In genomic region chr10:14396441-14397048, GRCh38 we compare ENCODE assay signal across 10 cellular contexts.
A peak's percentile ranks its signal among the peaks of the same experiment; 100 is the strongest.
DNase-seq lines count a peak whose midpoint lies in the region; ATAC-seq, FAIRE-seq and TF ChIP-seq lines count a peak whose summit lies in the region.
"Had no signal": no experiment of that assay in that cellular context is flagged by ENCODE, and none has a peak within 500 bp of the region (broad histone marks: within the 10 kb centered on the region; RNA-seq: fewer than 3 reads in every experiment).

No MANE protein-coding gene starts in this region.

- H3K9me3 ChIP-seq in DOHH2 (ENCODE audit: control insufficient read depth, insufficient read depth, low read length) (no peaks in the 10 kb centered on the region), endothelial cell of umbilical vein (replicated peaks; ENCODE audit: control insufficient read depth, insufficient read depth, low read length) (no peaks in the 10 kb centered on the region)

- H3K27me3 Mint-ChIP-seq in nephron progenitor cell (ENCODE audit: low read depth, poor library complexity), result no peaks in the 10 kb centered on the region
- H3K27me3 Mint-ChIP-seq in activated CD8-positive, alpha-beta memory T cell treated with anti-CD3 and anti-CD28 coated beads, Interleukin-2, amount 10 ng/mL, durations not matched to agents 7 days and 5 days, result peaks cover 55% of the 10 kb centered on the region

- intact Hi-C loops in endothelial cell of umbilical vein (cut with micrococcal nuclease), result no loop called here

- no peak overlapping the region for H3K4me2 ChIP-seq in DOHH2 (ENCODE audit: low read length)
- H3K4me2 ChIP-seq in endothelial cell of umbilical vein (ENCODE audit: insufficient read depth, low read length), result no peak overlapping the region

- BruUV-seq in endothelial cell of umbilical vein (replicated peaks; lab: Mats Ljungman, UMichigan), result no TSS peak

- dilution Hi-C loops in endothelial cell of umbilical vein (cut with MboI; ENCODE audit: extremely low pct_ligation_motif_present, low sequenced_read_pairs), result no loop called here

- H3K9me2 ChIP-seq in DOHH2 (replicated peaks; ENCODE audit: control insufficient read depth, low read length), result no peaks in the 10 kb centered on the region

- no peaks in the 10 kb centered on the region for H3K36me3 Mint-ChIP-seq in nephron progenitor cell (ENCODE audit: low read depth)
- no peaks in the 10 kb centered on the region for H3K36me3 Mint-ChIP-seq in activated CD8-positive, alpha-beta memory T cell treated with anti-CD3 and anti-CD28 coated beads, Interleukin-2, amount 10 ng/mL, durations not matched to agents 7 days and 5 days

- no peak overlapping the region for H3K27ac Mint-ChIP-seq in nephron progenitor cell
- H3K27ac Mint-ChIP-seq in activated CD8-positive, alpha-beta memory T cell treated with anti-CD3 and anti-CD28 coated beads, Interleukin-2, amount 10 ng/mL, durations not matched to agents 7 days and 5 days, result no peak overlapping the region
- H3K27ac Mint-ChIP-seq: dendritic cell treated with granulocyte-macrophage colony-stimulating factor and Interleukin-4, amounts not matched to agents 40 ng/mL and 50 ng/mL, for 4 days had no signal

- H3K27me3 ChIP-seq in DOHH2 (ENCODE audit: control insufficient read depth, low read length), result peaks cover 3% of the 10 kb centered on the region; the same call in 1 of the 2 replicates
- H3K27me3 ChIP-seq in endothelial cell of umbilical vein (ENCODE audit: control insufficient read depth in 2 of 2, insufficient read depth in 2 of 2, low read length in 2 of 2), result peaks cover 3 to 7% of the 10 kb centered on the region in 2 experiments

- no peak for ATAC-seq in activated CD8-positive, alpha-beta memory T cell treated with anti-CD3 and anti-CD28 coated beads, Interleukin-2, amount 10 ng/mL, durations not matched to agents 7 days and 5 days
- no peak for ATAC-seq in GM21619 (IDR thresholded peaks at IDR 0.05; ENCODE audit: unreplicated experiment)
- ATAC-seq in GM18868 (IDR thresholded peaks at IDR 0.05; ENCODE audit: unreplicated experiment), result no peak

- H3K4me1 Mint-ChIP-seq in nephron progenitor cell, result no peaks in the 10 kb centered on the region
- no peaks in the 10 kb centered on the region for H3K4me1 Mint-ChIP-seq in activated CD8-positive, alpha-beta memory T cell treated with anti-CD3 and anti-CD28 coated beads, Interleukin-2, amount 10 ng/mL, durations not matched to agents 7 days and 5 days

- peaks cover 10% of the 10 kb centered on the region for H3K9me3 Mint-ChIP-seq in nephron progenitor cell
- H3K9me3 Mint-ChIP-seq in activated CD8-positive, alpha-beta memory T cell treated with anti-CD3 and anti-CD28 coated beads, Interleukin-2, amount 10 ng/mL, durations not matched to agents 7 days and 5 days (ENCODE audit: low read depth), result no peaks in the 10 kb centered on the region
- H3K9me3 Mint-ChIP-seq: dendritic cell treated with granulocyte-macrophage colony-stimulating factor and Interleukin-4, amounts not matched to agents 40 ng/mL and 50 ng/mL, for 4 days had no signal

- no peak overlapping the region for H3K9ac ChIP-seq in endothelial cell of umbilical vein (replicated peaks; ENCODE audit: extremely low read depth, insufficient read depth, low read length)

- DNase-seq in NB4 (ENCODE audit: low read depth) (no peak), endothelial cell of umbilical vein (ENCODE audit: low read depth, low spot score) (no peak), nephron progenitor cell (no peak), NCI-H526 treated with DMSO at 0.1 percent for 48 hours (lab: John Stamatoyannopoulos, UW) (no peak)
- no peak for DNase-seq in activated CD8-positive, alpha-beta memory T cell treated with anti-CD3 and anti-CD28 coated beads, Interleukin-2, amount 10 ng/mL, durations not matched to agents 7 days and 5 days
- DNase-seq: T-helper 1 cell had no signal

- H4K20me1 ChIP-seq in DOHH2 (ENCODE audit: control insufficient read depth, insufficient read depth, low read depth, low read length), result no peaks in the 10 kb centered on the region
- H4K20me1 ChIP-seq in endothelial cell of umbilical vein (replicated peaks; ENCODE audit: control insufficient read depth, extremely low read depth, insufficient read depth, low read length), result no peaks in the 10 kb centered on the region

- H3K4me3 ChIP-seq in DOHH2 (ENCODE audit: low read length), result no peak overlapping the region
- no peak overlapping the region for H3K4me3 ChIP-seq in NB4 (ENCODE audit: low read depth, low read length)
- no peak overlapping the region for H3K4me3 ChIP-seq in endothelial cell of umbilical vein (replicated peaks in 1 of 3; ENCODE audit: insufficient read depth in 1 of 3, low read depth in 1 of 3, low read length in 3 of 3)

- TF ChIP-seq POLR2A in NB4 (IDR thresholded peaks at IDR 0.05; ENCODE audit: extremely low read depth, insufficient read length), result no peak
- no peak for TF ChIP-seq POLR2A in endothelial cell of umbilical vein (IDR thresholded peaks at IDR 0.05; ENCODE audit: low read depth, low read length)

- H3F3A ChIP-seq in DOHH2 (ENCODE audit: control insufficient read depth, insufficient read depth), result no peaks in the 10 kb centered on the region

- H2AFZ ChIP-seq in endothelial cell of umbilical vein (ENCODE audit: low read depth, low read length), result no peak overlapping the region

- no peaks in the 10 kb centered on the region for H3K9me1 ChIP-seq in endothelial cell of umbilical vein (replicated peaks; ENCODE audit: control insufficient read depth, extremely low read depth, insufficient read depth, low read length)

- FAIRE-seq in endothelial cell of umbilical vein (lab: Jason Lieb, UNC), result no peak

- TF ChIP-seq CTCF in DOHH2 (IDR thresholded peaks at IDR 0.05; ENCODE audit: low read depth, low read length, poor library complexity, severe bottlenecking) (peak; percentile 36), NB4 (IDR thresholded peaks at IDR 0.05; ENCODE audit: low read depth, low read length) (peak; percentile 28), endothelial cell of umbilical vein (IDR thresholded peaks at IDR 0.05; ENCODE audit: extremely low read depth in 1 of 2, insufficient read depth in 1 of 2, low read depth in 1 of 2, low read length in 2 of 2) (peak; percentile 31 to 35), nephron progenitor cell (IDR thresholded peaks at IDR 0.05) (peak; percentile 41)

- H3K27ac ChIP-seq in DOHH2 (ENCODE audit: low read depth, low read length) (no peak overlapping the region), endothelial cell of umbilical vein (ENCODE audit: insufficient read depth, low read depth, low read length) (no peak overlapping the region)

- H3K4me1 ChIP-seq in DOHH2 (ENCODE audit: control insufficient read depth, low read length), result no peaks in the 10 kb centered on the region
- H3K4me1 ChIP-seq in endothelial cell of umbilical vein (ENCODE audit: control insufficient read depth, extremely low read depth, insufficient read depth, low read length), result no peaks in the 10 kb centered on the region

- CTCF ChIA-PET in endothelial cell of umbilical vein (lab: Charles Lee), result interaction anchor here (0.7 to 1.0 kb wide), 4 partner anchors 11 to 199 kb away, joined by 3 read pairs; no protein-coding TSS in a partner anchor
- CTCF ChIA-PET in activated CD8-positive, alpha-beta memory T cell treated with anti-CD3 and anti-CD28 coated beads, Interleukin-2, amount 10 ng/mL, durations not matched to agents 7 days and 5 days (lab: Charles Lee), result interaction anchor here (1.0 kb wide), 1 partner anchor 11 kb away, joined by 3 read pairs; no protein-coding TSS in a partner anchor

- H3K36me3 ChIP-seq in DOHH2 (ENCODE audit: control insufficient read depth, low read length) (no peaks in the 10 kb centered on the region), endothelial cell of umbilical vein (ENCODE audit: control insufficient read depth in 2 of 2, extremely low read depth in 1 of 2, insufficient read depth in 2 of 2, low read length in 2 of 2) (no peaks in the 10 kb centered on the region)

- H3K4me3 Mint-ChIP-seq in nephron progenitor cell, result no peak overlapping the region
- H3K4me3 Mint-ChIP-seq in activated CD8-positive, alpha-beta memory T cell treated with anti-CD3 and anti-CD28 coated beads, Interleukin-2, amount 10 ng/mL, durations not matched to agents 7 days and 5 days, result no peak overlapping the region
- H3K4me3 Mint-ChIP-seq: dendritic cell treated with granulocyte-macrophage colony-stimulating factor and Interleukin-4, amounts not matched to agents 40 ng/mL and 50 ng/mL, for 4 days had no signal

- H3K79me2 ChIP-seq in DOHH2 (ENCODE audit: control insufficient read depth, low read length) (no peaks in the 10 kb centered on the region), endothelial cell of umbilical vein (ENCODE audit: control insufficient read depth, insufficient read depth, low read length) (no peaks in the 10 kb centered on the region)

- POLR2A ChIA-PET in endothelial cell of umbilical vein (lab: Charles Lee), result no interaction called here

TF ChIP-seq in endothelial cell of umbilical vein, 7 proteins besides CTCF, POLR2A, EP300 and RAD21:
- TF ChIP-seq POLR2AphosphoS5 (IDR thresholded peaks at IDR 0.05; ENCODE audit: insufficient read depth, low read depth, low read length) (no peak), FOS (IDR thresholded peaks at IDR 0.05; ENCODE audit: borderline replicate concordance, insufficient read depth, low read length) (no peak), MAX (IDR thresholded peaks at IDR 0.05; ENCODE audit: insufficient read depth, insufficient read length) (no peak), EZH2 (IDR thresholded peaks at IDR 0.05; ENCODE audit: borderline replicate concordance, low read depth, low read length, severe bottlenecking) (no peak), MYC (IDR thresholded peaks at IDR 0.05; ENCODE audit: low read depth, low read length) (no peak), GATA2 (IDR thresholded peaks at IDR 0.05; ENCODE audit: insufficient read depth, insufficient read length, low read depth, low read length) (no peak), JUN (IDR thresholded peaks at IDR 0.05; ENCODE audit: borderline replicate concordance, insufficient read depth, insufficient read length, low read depth) (no peak)
